8 cellular contexts compared by ENCODE assay signal in the genomic region with DNA sequence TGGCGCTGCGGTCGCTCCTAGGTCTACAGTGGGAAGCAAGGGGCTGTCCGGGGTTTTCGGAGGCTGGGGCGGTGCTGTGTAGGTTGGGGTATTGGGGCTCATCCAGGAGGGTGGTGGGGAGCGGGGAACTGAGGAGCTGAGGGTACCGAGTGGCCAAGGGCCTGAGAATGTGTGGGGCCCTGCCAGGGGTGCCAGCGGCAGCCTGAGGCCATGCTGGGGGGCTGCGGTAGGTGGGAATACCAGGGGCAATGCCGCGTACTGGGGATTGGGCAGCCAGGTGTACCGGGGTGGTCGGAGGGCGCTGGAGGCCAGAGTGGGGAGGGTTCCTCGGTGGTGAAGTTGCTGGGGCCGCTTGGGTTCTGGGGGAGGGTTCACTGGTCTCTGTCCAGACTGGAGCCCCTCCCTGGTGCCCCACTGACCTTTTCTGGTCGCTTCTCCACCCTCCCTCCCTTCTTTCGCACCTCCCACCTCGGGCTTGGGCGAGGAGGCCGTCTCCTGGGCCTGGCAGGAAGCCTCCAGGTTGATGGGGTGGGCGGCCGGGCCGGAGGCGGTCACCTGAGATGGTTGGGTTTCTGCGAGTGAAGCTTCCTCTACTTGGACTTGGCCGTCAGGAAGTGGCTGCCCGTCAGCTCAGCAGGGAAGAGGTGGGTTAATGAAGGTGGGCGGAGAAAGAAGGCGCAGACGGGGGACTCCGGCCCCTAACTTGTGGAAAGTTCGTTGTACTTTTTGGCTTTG. TPM values are rescaled to one million over a fixed set of nuclear protein-coding genes. Genes with fewer than 3 reads are reported as not detected.
DNase-seq lines count a peak whose midpoint lies in the region; ATAC-seq, FAIRE-seq and TF ChIP-seq lines count a peak whose summit lies in the region.

No MANE protein-coding gene starts in this region.

- DNase-seq in GM03348 (ENCODE audit: low spot score), result peak; percentile 63
- peak; percentile 80 for DNase-seq in GM20000 (ENCODE audit: low spot score)
- peak; percentile 36 to 51 (median 46) for DNase-seq in K562 (ENCODE audit: extremely low read depth in 1 of 4, low spot score in 3 of 4)
- DNase-seq in left lobe of liver (ENCODE audit: low spot score), result peak; percentile 57
- peak in 3 of 49 donors; percentile 4 to 24 (median 11) for DNase-seq in substantia nigra (lab: John Stamatoyannopoulos, UW)
- no peak for DNase-seq in NCI-H1105 treated with DMSO at 0.1 percent for 48 hours (lab: John Stamatoyannopoulos, UW)
- no peak for DNase-seq in stimulated activated CD4-positive, alpha-beta T cell treated with anti-CD3 and anti-CD28 coated beads, Interleukin-2, amount 100 ng/mL, for 48 hours

- H2AFZ ChIP-seq in K562 (ENCODE audit: low read depth, low read length), result no peak overlapping the region

- peaks cover 40% of the 10 kb centered on the region for H3K79me2 ChIP-seq in K562 (ENCODE audit: control insufficient read depth, insufficient read depth, low read length)

- H3K4me1 ChIP-seq in K562 (replicated peaks in 1 of 2; ENCODE audit: control insufficient read depth in 2 of 2, insufficient read depth in 2 of 2, low read length in 2 of 2), result peaks cover 0 to 35% of the 10 kb centered on the region in 2 experiments; a peak in 2 of 5 replicates

- H3K36me3 ChIP-seq in KOPT-K1 (ENCODE audit: insufficient read depth, low read length) (peaks cover 44% of the 10 kb centered on the region), K562 (ENCODE audit: control insufficient read depth, insufficient read depth, low read length) (peaks cover 39% of the 10 kb centered on the region; the same call in 2 of the 3 replicates)

- POLR2A ChIA-PET in K562 (lab: Yijun Ruan, JAX), result no interaction called here

- H3K9me1 ChIP-seq in K562 (ENCODE audit: control insufficient read depth, insufficient read depth, low read length), result no peaks in the 10 kb centered on the region

- CTCF ChIA-PET in K562 (lab: Yijun Ruan, JAX; ENCODE audit: low intra/inter-chr PET ratio), result no interaction called here

- no peak for TF ChIP-seq EP300 in K562 (IDR thresholded peaks at IDR 0.05; ENCODE audit: low read length)

- H3K27me3 ChIP-seq in K562 (ENCODE audit: control insufficient read depth in 2 of 2, insufficient read depth in 2 of 2, low read length in 2 of 2), result no peaks in the 10 kb centered on the region

- no peak for FAIRE-seq in K562 (lab: Jason Lieb, UNC)

- TSS peak; percentile 53 for BruUV-seq in K562 (replicated peaks; lab: Mats Ljungman, UMichigan)

- H3K4me2 ChIP-seq in K562 (ENCODE audit: insufficient read depth, low read length), result peak overlapping the region; percentile 83

- in situ Hi-C loops in K562 (cut with MboI), result no loop called here

- H3K27ac ChIP-seq in KOPT-K1 (ENCODE audit: low read depth, low read length, poor library complexity, severe bottlenecking), result peak overlapping the region; percentile 74
- H3K27ac ChIP-seq in K562 (ENCODE audit: extremely low read depth, low read depth, low read length), result peak overlapping the region; percentile 68
- peak overlapping the region; percentile 53 for H3K27ac ChIP-seq in substantia nigra (ENCODE audit: low read depth, low read length, poor library complexity, severe bottlenecking)

- peaks cover 15% of the 10 kb centered on the region for H4K20me1 ChIP-seq in K562 (replicated peaks; ENCODE audit: control insufficient read depth, insufficient read depth, low read length)

- intact Hi-C loops in K562 (cut with micrococcal nuclease), result no loop called here

- no peak for TF ChIP-seq POLR2A in K562 (conservative IDR thresholded peaks at IDR 0.05)

- TF ChIP-seq RAD21 in K562 (CRISPR knock-in tag; conservative IDR thresholded peaks at IDR 0.05 in 1 of 2, IDR thresholded peaks at IDR 0.05 in 1 of 2), result no peak

- no peak for TF ChIP-seq CTCF in GM20000 (IDR thresholded peaks at IDR 0.05; ENCODE audit: extremely low read depth, missing control alignments)
- TF ChIP-seq CTCF in K562 (IDR thresholded peaks at IDR 0.05 in 2 of 3, conservative IDR thresholded peaks at IDR 0.05 in 1 of 3; ENCODE audit: insufficient read depth in 2 of 3, low read depth in 1 of 3, low read length in 3 of 3), result no peak

- ATAC-seq in K562, result peak; percentile 75
- ATAC-seq in left lobe of liver, result peak; percentile 61

- H3K9me3 ChIP-seq in KOPT-K1 (ENCODE audit: insufficient read depth, low read length, poor library complexity, severe bottlenecking), result no peaks in the 10 kb centered on the region
- H3K9me3 ChIP-seq in K562 (replicated peaks; ENCODE audit: control insufficient read depth, insufficient read depth, low read depth, low read length), result no peaks in the 10 kb centered on the region

- 0% methylated on average over 10 of the region's 34 CpGs for WGBS in K562 (ENCODE audit: insufficient coverage, low coverage, missing lambda C conversion rate)

- peak overlapping the region; percentile 84 for H3K4me3 ChIP-seq in K562

- H3K9ac ChIP-seq in K562 (ENCODE audit: insufficient read depth in 1 of 2, low read depth in 2 of 2, low read length in 2 of 2), result peak overlapping the region; percentile 84 to 97

RNA-seq across cellular contexts. Expression of a gene that starts 0.9 kb away (rescaled TPM):
- 35.5 and 67.9 TPM in 2 replicates for total RNA-seq in K562 (2011; cell fraction: chromatin; rRNA removed; ENCODE audit: low replicate concordance)
- 47.4 and 50.5 TPM in 2 replicates for total RNA-seq in K562 (2011; cell fraction: nucleolus; rRNA removed)
- 25.8 and 35.2 TPM in 2 replicates for total RNA-seq in K562 (2011; cell fraction: nucleoplasm; rRNA removed)
- total RNA-seq in K562 (2014; rRNA removed) (26.8 and 28.0 TPM in 2 replicates), K562 (2014; rRNA removed; fragmentation: Illumina TruSeq; extraction: Trizol) (5.5 and 6.1 TPM in 2 replicates), K562 (2015; rRNA removed; fragmentation: Illumina TruSeq; extraction: Trizol) (12.0 and 13.5 TPM in 2 replicates), K562 (2021) (24.2 TPM in 2 replicates), left lobe of liver (35.6 TPM)
- polyA plus RNA-seq in K562 (2011; rRNA removed) (7.8 and 14.2 TPM in 2 replicates), K562 (2014; fragmentation: Illumina TruSeq; extraction: Trizol) (8.2 and 10.4 TPM in 2 replicates), K562 (2014; fragmentation: Nextera tagmentation; extraction: Ambion mirVana) (1 to 10 TPM; 1.2 to 1.3 TPM), K562 (2014; rRNA removed) (22.2 and 29.5 TPM in 2 replicates)
- polyA plus RNA-seq in K562 (2011; cell fraction: cytosol; rRNA removed), result 8.1 and 9.8 TPM in 2 replicates
- 154 and 165 TPM in 2 replicates for polyA plus RNA-seq in K562 (2011; cell fraction: nucleus; rRNA removed)
- polyA plus RNA-seq in K562 (2012), result 19.4 and 24.5 TPM in 2 replicates
- 1.9 and 2.1 TPM in 2 replicates for polyA minus RNA-seq in K562 (2011; rRNA and poly(A)+ RNA removed)
- polyA minus RNA-seq in K562 (2011; cell fraction: cytosol; rRNA and poly(A)+ RNA removed), result 4.8 and 5.9 TPM in 2 replicates
- 13.1 and 18.2 TPM in 2 replicates for polyA minus RNA-seq in K562 (2011; cell fraction: nucleus; rRNA and poly(A)+ RNA removed)

RNA-seq across cellular contexts. Expression of a gene that starts 22.6 kb away (rescaled TPM):
- not detected in 2 replicates for total RNA-seq in K562 (2011; cell fraction: chromatin; rRNA removed; ENCODE audit: low replicate concordance)
- total RNA-seq in K562 (2011; cell fraction: nucleolus; rRNA removed), result not detected in 2 replicates
- not detected in 2 replicates for total RNA-seq in K562 (2011; cell fraction: nucleoplasm; rRNA removed)
- total RNA-seq in K562 (2014; rRNA removed) (0.16 TPM in 1 of 2 replicates, not detected in the other), K562 (2014; rRNA removed; fragmentation: Illumina TruSeq; extraction: Trizol) (not detected in 2 replicates), K562 (2015; rRNA removed; fragmentation: Illumina TruSeq; extraction: Trizol) (not detected in 2 replicates), K562 (2021) (not detected in 2 replicates), left lobe of liver (not detected)
- polyA plus RNA-seq in K562 (2011; rRNA removed) (0.20 TPM in 1 of 2 replicates, not detected in the other), K562 (2014; fragmentation: Illumina TruSeq; extraction: Trizol) (0.17 TPM in 1 of 2 replicates, not detected in the other), K562 (2014; fragmentation: Nextera tagmentation; extraction: Ambion mirVana) (under 1 TPM in 1 of 2 experiments, not detected in 1; 0.06 TPM), K562 (2014; rRNA removed) (not detected in 2 replicates)
- 0.04 TPM in 1 of 2 replicates, not detected in the other for polyA plus RNA-seq in K562 (2011; cell fraction: cytosol; rRNA removed)
- polyA plus RNA-seq in K562 (2011; cell fraction: nucleus; rRNA removed), result not detected in 2 replicates
- 0.07 and 0.17 TPM in 2 replicates for polyA plus RNA-seq in K562 (2012)
- not detected in 2 replicates for polyA minus RNA-seq in K562 (2011; rRNA and poly(A)+ RNA removed)
- polyA minus RNA-seq in K562 (2011; cell fraction: cytosol; rRNA and poly(A)+ RNA removed), result not detected in 2 replicates
- not detected in 2 replicates for polyA minus RNA-seq in K562 (2011; cell fraction: nucleus; rRNA and poly(A)+ RNA removed)

RNA-seq across cellular contexts. Expression of a gene that starts 55.3 kb away (rescaled TPM):
- 0.12 TPM in 1 of 2 replicates, not detected in the other for total RNA-seq in K562 (2011; cell fraction: chromatin; rRNA removed; ENCODE audit: low replicate concordance)
- total RNA-seq in K562 (2011; cell fraction: nucleolus; rRNA removed), result 0.50 TPM in 1 of 2 replicates, not detected in the other
- not detected in 2 replicates for total RNA-seq in K562 (2011; cell fraction: nucleoplasm; rRNA removed)
- total RNA-seq in K562 (2014; rRNA removed), result 0.08 and 0.09 TPM in 2 replicates
- total RNA-seq in K562 (2014; rRNA removed; fragmentation: Illumina TruSeq; extraction: Trizol), result 0.03 and 0.04 TPM in 2 replicates
- 0.57 and 0.69 TPM in 2 replicates for total RNA-seq in K562 (2015; rRNA removed; fragmentation: Illumina TruSeq; extraction: Trizol)
- total RNA-seq in K562 (2021), result 0.31 and 0.72 TPM in 2 replicates
- polyA plus RNA-seq in K562 (2011; rRNA removed), result not detected in 2 replicates
- polyA plus RNA-seq in K562 (2011; cell fraction: cytosol; rRNA removed), result 0.03 and 0.06 TPM in 2 replicates
- 0.06 TPM in 1 of 2 replicates, not detected in the other for polyA plus RNA-seq in K562 (2011; cell fraction: nucleus; rRNA removed)
- polyA plus RNA-seq in K562 (2012), result 0.65 and 4.6 TPM in 2 replicates
- 0.07 and 0.14 TPM in 2 replicates for polyA plus RNA-seq in K562 (2014; fragmentation: Illumina TruSeq; extraction: Trizol)
- not detected for polyA plus RNA-seq in K562 (2014; fragmentation: Nextera tagmentation; extraction: Ambion mirVana)
- 0.04 and 0.07 TPM in 2 replicates for polyA plus RNA-seq in K562 (2014; rRNA removed)
- not detected in 2 replicates for polyA minus RNA-seq in K562 (2011; rRNA and poly(A)+ RNA removed)
- polyA minus RNA-seq in K562 (2011; cell fraction: cytosol; rRNA and poly(A)+ RNA removed), result not detected in 2 replicates
- polyA minus RNA-seq in K562 (2011; cell fraction: nucleus; rRNA and poly(A)+ RNA removed), result not detected in 2 replicates
- 0.48 TPM for total RNA-seq in left lobe of liver

Comparison
In these comparisons a context has a peak if more than half of its experiments do, and no peak if none do; other contexts are left out.
1. DNase-seq: peak in GM03348 (single experiment), GM20000 (single experiment), K562 (4 of 4) and left lobe of liver (single experiment); none in NCI-H1105 treated with DMSO at 0.1 percent for 48 hours (single experiment) and stimulated activated CD4-positive, alpha-beta T cell treated with anti-CD3 and anti-CD28 coated beads, Interleukin-2, amount 100 ng/mL, for 48 hours (0 of 2).
2. Peak in every context shown above with its lines, with median percentiles within 50 percentile points of each other: H3K27ac ChIP-seq.